8 cellular contexts compared by ENCODE assay signal in the genomic region with DNA sequence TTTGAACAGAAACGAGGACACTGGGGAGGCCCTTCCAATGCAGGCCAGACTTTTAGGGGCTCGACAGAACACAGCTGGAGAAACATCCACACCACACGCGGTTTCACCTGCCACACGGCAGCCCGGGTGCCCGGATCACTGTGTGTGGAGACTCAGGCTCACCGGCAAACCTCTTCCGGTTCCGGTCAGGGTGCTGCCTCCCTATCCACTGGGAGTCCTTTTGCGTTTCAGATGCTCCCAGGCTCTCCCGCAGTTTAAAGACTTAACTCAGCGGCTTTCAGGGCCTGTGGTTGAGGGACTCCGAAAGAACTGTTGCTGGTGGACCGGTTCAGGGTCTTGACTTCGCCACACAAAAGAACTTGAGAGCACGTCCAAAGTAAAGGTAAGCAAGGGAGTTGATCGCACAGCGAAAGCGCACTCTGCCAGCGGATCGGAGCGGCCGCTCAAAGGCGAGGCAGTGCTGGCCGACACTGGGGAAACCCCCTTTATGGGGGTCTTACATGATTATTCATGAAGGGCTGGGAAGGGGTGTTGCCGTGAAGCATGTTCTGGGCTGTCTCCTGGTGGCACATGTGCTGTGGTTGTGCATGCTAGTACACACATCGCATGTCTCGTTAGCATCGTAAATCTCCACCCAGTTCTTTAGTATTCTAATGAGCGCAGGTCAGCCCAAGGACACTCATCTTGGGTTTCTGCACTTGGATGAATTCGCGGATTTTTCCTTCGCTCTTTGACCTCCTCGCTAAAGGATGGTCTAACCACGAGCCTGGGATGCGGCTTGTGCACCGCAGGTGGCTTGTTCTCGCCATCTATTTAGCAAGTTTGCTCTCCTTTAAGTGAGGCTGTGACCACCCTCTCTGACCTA.
DNase-seq lines count a peak whose midpoint lies in the region; ATAC-seq lines count a peak whose summit lies in the region.

No MANE protein-coding gene starts in this region.

- peak; percentile 58 to 64 for DNase-seq in AML-193 (lab: John Stamatoyannopoulos, UW)
- DNase-seq in activated CD8-positive, alpha-beta memory T cell treated with anti-CD3 and anti-CD28 coated beads, Interleukin-2, amount 50 U/mL, for 48 hours = peak; percentile 74
- DNase-seq in Right ventricle myocardium inferior (ENCODE audit: missing footprints) = peak; percentile 83
- DNase-seq in stimulated activated CD4-positive, alpha-beta T cell treated with anti-CD3 and anti-CD28 coated beads, Interleukin-15, amount 100 ng/mL, for 24 hours = peak; percentile 74
- DNase-seq in OCI-M2 (lab: John Stamatoyannopoulos, UW; ENCODE audit: unreplicated experiment) = no peak

- H3K9me3 ChIP-seq in KOPT-K1 (ENCODE audit: insufficient read depth, low read length, poor library complexity, severe bottlenecking) = no peaks in the 10 kb centered on the region

- H3K36me3 ChIP-seq in KOPT-K1 (ENCODE audit: insufficient read depth, low read length) = peaks cover 11% of the 10 kb centered on the region

- peak overlapping the region; percentile 85 for H3K27ac ChIP-seq in KOPT-K1 (ENCODE audit: low read depth, low read length, poor library complexity, severe bottlenecking)

- ATAC-seq in Right ventricle myocardium inferior = no peak
- no peak for ATAC-seq in GM21529 (IDR thresholded peaks at IDR 0.05; ENCODE audit: unreplicated experiment)
- ATAC-seq in GM19452 (IDR thresholded peaks at IDR 0.05; ENCODE audit: unreplicated experiment) = no peak

- intact Hi-C loops in Right ventricle myocardium inferior (cut with DNase I) = no loop called here
